In the genomic region with DNA sequence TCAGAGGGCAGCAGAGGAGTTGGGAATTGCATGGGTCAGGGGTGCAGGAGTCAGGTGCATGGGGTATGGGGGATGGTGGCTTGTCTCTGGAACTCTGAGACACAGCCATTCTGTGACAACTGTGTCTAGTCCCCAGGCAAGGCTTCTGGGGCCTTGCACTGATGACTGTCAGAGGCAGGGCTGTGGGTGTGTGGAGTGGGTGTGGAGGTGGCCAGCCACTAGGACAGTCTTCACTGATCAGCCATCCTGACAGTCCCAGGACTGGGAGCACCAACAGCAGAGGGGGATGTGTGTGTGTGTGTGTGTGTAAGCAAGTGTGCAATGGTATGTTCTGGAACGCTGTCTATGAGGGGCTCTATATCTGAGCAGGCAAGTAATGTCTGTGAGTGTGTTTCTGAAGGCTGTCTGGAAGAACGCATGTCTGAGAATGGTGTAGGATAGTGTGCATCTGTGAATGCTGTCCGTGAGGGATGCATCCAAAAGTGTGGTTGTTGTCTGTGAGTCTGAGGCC, we compare ENCODE assay signal across 1 cellular context.
TF ChIP-seq lines count a peak whose summit lies in the region.

No MANE protein-coding gene starts in this region.

TF ChIP-seq in A549, 52 proteins besides CTCF, POLR2A, EP300 and RAD21:
- TF ChIP-seq HOXB13 (CRISPR knock-in tag; IDR thresholded peaks at IDR 0.05; ENCODE audit: low read depth): no peak
- TF ChIP-seq, protein P1, sequence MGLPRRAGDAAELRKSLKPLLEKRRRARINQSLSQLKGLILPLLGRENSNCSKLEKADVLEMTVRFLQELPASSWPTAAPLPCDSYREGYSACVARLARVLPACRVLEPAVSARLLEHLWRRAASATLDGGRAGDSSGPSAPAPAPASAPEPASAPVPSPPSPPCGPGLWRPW (IDR thresholded peaks at IDR 0.05): no peak
- TF ChIP-seq, protein P2, sequence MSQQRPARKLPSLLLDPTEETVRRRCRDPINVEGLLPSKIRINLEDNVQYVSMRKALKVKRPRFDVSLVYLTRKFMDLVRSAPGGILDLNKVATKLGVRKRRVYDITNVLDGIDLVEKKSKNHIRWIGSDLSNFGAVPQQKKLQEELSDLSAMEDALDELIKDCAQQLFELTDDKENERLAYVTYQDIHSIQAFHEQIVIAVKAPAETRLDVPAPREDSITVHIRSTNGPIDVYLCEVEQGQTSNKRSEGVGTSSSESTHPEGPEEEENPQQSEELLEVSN (IDR thresholded peaks at IDR 0.05; ENCODE audit: borderline replicate concordance, low read depth): no peak
- TF ChIP-seq ESRRA (IDR thresholded peaks at IDR 0.05; ENCODE audit: borderline replicate concordance, low read length): no peak
- no peak for TF ChIP-seq RARB (CRISPR knock-in tag; IDR thresholded peaks at IDR 0.05)
- TF ChIP-seq RCOR1 (IDR thresholded peaks at IDR 0.05; ENCODE audit: low read depth, low read length): no peak
- TF ChIP-seq EHMT2 (IDR thresholded peaks at IDR 0.05; ENCODE audit: low read depth): no peak
- TF ChIP-seq, protein P3, sequence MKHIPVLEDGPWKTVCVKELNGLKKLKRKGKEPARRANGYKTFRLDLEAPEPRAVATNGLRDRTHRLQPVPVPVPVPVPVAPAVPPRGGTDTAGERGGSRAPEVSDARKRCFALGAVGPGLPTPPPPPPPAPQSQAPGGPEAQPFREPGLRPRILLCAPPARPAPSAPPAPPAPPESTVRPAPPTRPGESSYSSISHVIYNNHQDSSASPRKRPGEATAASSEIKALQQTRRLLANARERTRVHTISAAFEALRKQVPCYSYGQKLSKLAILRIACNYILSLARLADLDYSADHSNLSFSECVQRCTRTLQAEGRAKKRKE (CRISPR knock-in tag; IDR thresholded peaks at IDR 0.05; ENCODE audit: low read depth): no peak
- TF ChIP-seq ZSCAN20 (CRISPR knock-in tag; IDR thresholded peaks at IDR 0.05): no peak
- no peak for TF ChIP-seq CHD2 (IDR thresholded peaks at IDR 0.05; ENCODE audit: low read length, partially characterized antibody)
- TF ChIP-seq BHLHE40 (IDR thresholded peaks at IDR 0.05; ENCODE audit: low read depth, low read length): no peak
- TF ChIP-seq, protein P4, sequence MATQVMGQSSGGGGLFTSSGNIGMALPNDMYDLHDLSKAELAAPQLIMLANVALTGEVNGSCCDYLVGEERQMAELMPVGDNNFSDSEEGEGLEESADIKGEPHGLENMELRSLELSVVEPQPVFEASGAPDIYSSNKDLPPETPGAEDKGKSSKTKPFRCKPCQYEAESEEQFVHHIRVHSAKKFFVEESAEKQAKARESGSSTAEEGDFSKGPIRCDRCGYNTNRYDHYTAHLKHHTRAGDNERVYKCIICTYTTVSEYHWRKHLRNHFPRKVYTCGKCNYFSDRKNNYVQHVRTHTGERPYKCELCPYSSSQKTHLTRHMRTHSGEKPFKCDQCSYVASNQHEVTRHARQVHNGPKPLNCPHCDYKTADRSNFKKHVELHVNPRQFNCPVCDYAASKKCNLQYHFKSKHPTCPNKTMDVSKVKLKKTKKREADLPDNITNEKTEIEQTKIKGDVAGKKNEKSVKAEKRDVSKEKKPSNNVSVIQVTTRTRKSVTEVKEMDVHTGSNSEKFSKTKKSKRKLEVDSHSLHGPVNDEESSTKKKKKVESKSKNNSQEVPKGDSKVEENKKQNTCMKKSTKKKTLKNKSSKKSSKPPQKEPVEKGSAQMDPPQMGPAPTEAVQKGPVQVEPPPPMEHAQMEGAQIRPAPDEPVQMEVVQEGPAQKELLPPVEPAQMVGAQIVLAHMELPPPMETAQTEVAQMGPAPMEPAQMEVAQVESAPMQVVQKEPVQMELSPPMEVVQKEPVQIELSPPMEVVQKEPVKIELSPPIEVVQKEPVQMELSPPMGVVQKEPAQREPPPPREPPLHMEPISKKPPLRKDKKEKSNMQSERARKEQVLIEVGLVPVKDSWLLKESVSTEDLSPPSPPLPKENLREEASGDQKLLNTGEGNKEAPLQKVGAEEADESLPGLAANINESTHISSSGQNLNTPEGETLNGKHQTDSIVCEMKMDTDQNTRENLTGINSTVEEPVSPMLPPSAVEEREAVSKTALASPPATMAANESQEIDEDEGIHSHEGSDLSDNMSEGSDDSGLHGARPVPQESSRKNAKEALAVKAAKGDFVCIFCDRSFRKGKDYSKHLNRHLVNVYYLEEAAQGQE (IDR thresholded peaks at IDR 0.05): no peak
- TF ChIP-seq TFCP2L1 (CRISPR knock-in tag; IDR thresholded peaks at IDR 0.05): no peak
- TF ChIP-seq TP53 (CRISPR knock-in tag; IDR thresholded peaks at IDR 0.05): no peak
- TF ChIP-seq, protein P5, sequence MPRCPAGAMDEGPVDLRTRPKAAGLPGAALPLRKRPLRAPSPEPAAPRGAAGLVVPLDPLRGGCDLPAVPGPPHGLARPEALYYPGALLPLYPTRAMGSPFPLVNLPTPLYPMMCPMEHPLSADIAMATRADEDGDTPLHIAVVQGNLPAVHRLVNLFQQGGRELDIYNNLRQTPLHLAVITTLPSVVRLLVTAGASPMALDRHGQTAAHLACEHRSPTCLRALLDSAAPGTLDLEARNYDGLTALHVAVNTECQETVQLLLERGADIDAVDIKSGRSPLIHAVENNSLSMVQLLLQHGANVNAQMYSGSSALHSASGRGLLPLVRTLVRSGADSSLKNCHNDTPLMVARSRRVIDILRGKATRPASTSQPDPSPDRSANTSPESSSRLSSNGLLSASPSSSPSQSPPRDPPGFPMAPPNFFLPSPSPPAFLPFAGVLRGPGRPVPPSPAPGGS (IDR thresholded peaks at IDR 0.05): no peak
